Comparison of ENCODE assay signal across 30 cellular contexts in the genomic region with DNA sequence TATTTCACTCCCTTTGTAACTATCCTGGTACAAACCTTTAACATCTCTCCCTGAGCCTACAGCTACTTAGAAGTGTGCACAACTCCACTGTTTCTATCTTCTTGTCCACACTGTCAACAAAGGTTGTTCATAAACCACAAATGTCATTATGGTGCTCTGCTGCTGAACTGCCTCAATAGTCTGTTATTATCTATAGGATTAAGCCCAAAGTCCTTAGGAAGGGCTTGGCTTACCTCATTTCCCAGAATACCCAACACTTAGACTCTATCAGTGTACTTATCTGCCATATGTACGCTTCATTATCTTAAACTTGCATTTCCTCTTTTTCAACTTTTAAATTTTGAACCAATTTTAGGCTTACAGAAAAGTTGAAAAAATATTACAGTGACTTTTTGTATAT.
"Had no signal": no experiment of that assay in that cellular context is flagged by ENCODE, and none has a peak within 500 bp of the region (broad histone marks: within the 10 kb centered on the region; RNA-seq: fewer than 3 reads in every experiment).

No MANE protein-coding gene starts in this region.

- H3K27ac ChIP-seq: foreskin keratinocyte, left lung, neural progenitor cell, right atrium auricular region, testis, transverse colon had no signal

- H3K4me1 ChIP-seq: left lung, neural progenitor cell, testis, transverse colon had no signal

- FAIRE-seq: astrocyte, endothelial cell of umbilical vein, TTC549 had no signal

- H3K27me3 ChIP-seq: foreskin keratinocyte, heart left ventricle, left lung, neural progenitor cell, right atrium auricular region, testis, transverse colon had no signal

- H3K9me3 ChIP-seq: left lung, testis, transverse colon had no signal

- ATAC-seq: esophagus mucosa; foreskin keratinocyte; heart left ventricle; left lung; natural killer cell; stimulated activated naive CD8-positive, alpha-beta T cell treated with anti-CD3 and anti-CD28 coated beads, Interleukin-15, Interleukin-2, amounts not matched to agents 100 U/mL and 50 U/mL, for 24 hours; WTC11 had no signal

- H3K36me3 ChIP-seq: heart left ventricle, left lung, neural progenitor cell, right atrium auricular region, transverse colon had no signal

- H3K4me3 ChIP-seq: heart left ventricle, left lung, lung, neural progenitor cell, right atrium auricular region, testis, transverse colon had no signal

- DNase-seq: activated CD4-positive, alpha-beta memory T cell treated with anti-CD3 and anti-CD28 coated beads, Interleukin-2, amount 10 ng/mL, durations not matched to agents 7 days and 5 days; activated CD4-positive, alpha-beta T cell treated with anti-CD3 and anti-CD28 coated beads for 1 hour; activated CD4-positive, alpha-beta T cell treated with anti-CD3 and anti-CD28 coated beads, Interleukin-2, amount 10 ng/mL, durations not matched to agents 7 days and 5 days; activated CD8-positive, alpha-beta memory T cell treated with anti-CD3 and anti-CD28 coated beads, Interleukin-2, amount 50 U/mL, for 48 hours; activated gamma-delta T cell; activated naive CD4-positive, alpha-beta T cell treated with anti-CD3 and anti-CD28 coated beads, Interleukin-2, amount 50 U/mL, for 16 hours; activated T-cell treated with anti-CD3 and anti-CD28 coated beads, Interleukin-2, amount 50 U/mL, for 24 hours; amniotic stem cell; caudate nucleus; foreskin keratinocyte; heart left ventricle; hypothalamus; immature natural killer cell; left lung; mesendoderm; natural killer cell; occipital lobe; stimulated activated CD4-positive, alpha-beta T cell treated with anti-CD3 and anti-CD28 coated beads, Interleukin-12 subunit alpha, Interleukin-12 subunit beta, amount 100 ng/mL, for 4 hours; stimulated activated CD4-positive, alpha-beta T cell treated with anti-CD3 and anti-CD28 coated beads, Interleukin-4, amount 100 ng/mL, for 1 hour; stimulated activated naive CD8-positive, alpha-beta T cell treated with anti-CD3 and anti-CD28 coated beads, Interleukin-15, Interleukin-2, amounts not matched to agents 100 U/mL and 50 U/mL, for 24 hours; testis; transverse colon had no signal
